In genomic region chr1:99198377-99198776, GRCh38 we compare ENCODE assay signal across 29 cellular contexts.
"Had no signal": no experiment of that assay in that cellular context is flagged by ENCODE, and none has a peak within 500 bp of the region (broad histone marks: within the 10 kb centered on the region; RNA-seq: fewer than 3 reads in every experiment).

No MANE protein-coding gene starts in this region.

- H3K4me3 ChIP-seq: body of pancreas, breast epithelium had no signal

- FAIRE-seq: astrocyte, colon, TTC549 had no signal

- H3K4me1 ChIP-seq: body of pancreas, breast epithelium had no signal

- DNase-seq: activated B cell treated with CpG ODN at 0.5 μM for 24 hours; activated CD4-positive, alpha-beta memory T cell treated with anti-CD3 and anti-CD28 coated beads for 36 hours; activated CD4-positive, alpha-beta T cell treated with anti-CD3 and anti-CD28 coated beads for 4 hours; activated CD4-positive, alpha-beta T cell treated with anti-CD3 and anti-CD28 coated beads, Interleukin-2, amount 10 ng/mL, durations not matched to agents 24 days and 14 days; activated CD4-positive, alpha-beta T cell treated with anti-CD3 and anti-CD28 coated beads, Interleukin-2, amount 50 U/mL, for 1 hour; activated CD4-positive, alpha-beta T cell treated with anti-CD3 and anti-CD28 coated beads, Interleukin-2, amount 50 U/mL, for 4 hours; activated CD4-positive, CD25-positive, alpha-beta regulatory T cell treated with anti-CD3 and anti-CD28 coated beads, Interleukin-2, amount 50 U/mL, for 72 hours; activated CD8-positive, alpha-beta memory T cell treated with anti-CD3 and anti-CD28 coated beads, Interleukin-2, amount 50 U/mL, for 4 hours; activated CD8-positive, alpha-beta T cell treated with anti-CD3 and anti-CD28 coated beads for 36 hours; activated effector memory CD4-positive, alpha-beta T cell treated with Interleukin-2 at 50 U/mL for 16 hours; activated gamma-delta T cell; activated naive CD4-positive, alpha-beta T cell treated with anti-CD3 and anti-CD28 coated beads, Interleukin-2, amount 10 ng/mL, durations not matched to agents 7 days and 5 days; activated naive CD4-positive, alpha-beta T cell treated with Interleukin-2 at 50 U/mL for 16 hours; activated naive CD8-positive, alpha-beta T cell treated with anti-CD3 and anti-CD28 coated beads, Interleukin-2, amount 10 ng/mL, durations not matched to agents 7 days and 5 days; activated naive CD8-positive, alpha-beta T cell treated with anti-CD3 and anti-CD28 coated beads, Interleukin-2, amount 50 U/mL, for 24 hours; activated T-cell treated with anti-CD3 and anti-CD28 coated beads for 4 hours; activated T-cell treated with anti-CD3 and anti-CD28 coated beads, Interleukin-2, amount 50 U/mL, for 1 hour; activated T-cell treated with anti-CD3 and anti-CD28 coated beads, Interleukin-2, amount 50 U/mL, for 4 hours; aorta; body of pancreas; brain microvascular endothelial cell; central memory CD4-positive, alpha-beta T cell; T-helper 2 cell; T-helper 9 cell had no signal

- H3K9me3 ChIP-seq: body of pancreas, breast epithelium had no signal

- H3K27me3 ChIP-seq: body of pancreas, brain microvascular endothelial cell, breast epithelium had no signal

- H3K27ac ChIP-seq: body of pancreas, brain microvascular endothelial cell, breast epithelium, VCaP had no signal

- H3K36me3 ChIP-seq: brain microvascular endothelial cell, breast epithelium had no signal
